Comparison of ENCODE assay signal across 8 cellular contexts in genomic region chr9:21994996-21995651, GRCh38. TPM values are rescaled to one million over a fixed set of nuclear protein-coding genes. Genes with fewer than 3 reads are reported as not detected.
A peak's percentile ranks its signal among the peaks of the same experiment; 100 is the strongest.
DNase-seq lines count a peak whose midpoint lies in the region; ATAC-seq, FAIRE-seq and TF ChIP-seq lines count a peak whose summit lies in the region.

No MANE protein-coding gene starts in this region.

- TF ChIP-seq CTCF in HFF-Myc (IDR thresholded peaks at IDR 0.05; ENCODE audit: low read depth, low read length, missing control alignments) (no peak), brain microvascular endothelial cell (IDR thresholded peaks at IDR 0.05; ENCODE audit: low read depth, low read length, missing control alignments) (peak; percentile 1)

- H3K27me3 Mint-ChIP-seq in T-helper 17 cell (peaks cover 9% of the 10 kb centered on the region), immature natural killer cell (ENCODE audit: low read depth in 3 of 3) (peaks cover 15 to 32% (median 18%) of the 10 kb centered on the region in 3 donors)

- H3K4me1 ChIP-seq in small intestine (ENCODE audit: control insufficient read depth in 2 of 2, insufficient read depth in 1 of 2, low read depth in 1 of 2, low read length in 1 of 2) = no peaks in the 10 kb centered on the region

- H3K4me1 Mint-ChIP-seq in T-helper 17 cell (peaks cover 15% of the 10 kb centered on the region), immature natural killer cell (peaks cover 23 to 30% of the 10 kb centered on the region in 2 donors)

- FAIRE-seq in GM12892 (lab: Jason Lieb, UNC) (peak; percentile 89), small intestine (lab: Jason Lieb, UNC) (no peak)

- H3K9me3 ChIP-seq in T-helper 17 cell (ENCODE audit: control insufficient read depth, low read length, poor library complexity, severe bottlenecking) (no peaks in the 10 kb centered on the region), small intestine (ENCODE audit: control insufficient read depth, low read depth) (no peaks in the 10 kb centered on the region)

- no peaks in the 10 kb centered on the region for H3K36me3 ChIP-seq in brain microvascular endothelial cell (replicated peaks)
- no peaks in the 10 kb centered on the region for H3K36me3 ChIP-seq in small intestine (ENCODE audit: control insufficient read depth in 2 of 2, insufficient read depth in 2 of 2, low read length in 2 of 2)

- H3K9me3 Mint-ChIP-seq in immature natural killer cell = peaks cover 0 to 2% (median 0%) of the 10 kb centered on the region in 6 donors

- in situ Hi-C loops in brain microvascular endothelial cell (cut with HindIII; ENCODE audit: low pct_ligation_motif_present, low sequenced_read_pairs) = no loop called here

- TF ChIP-seq POLR2A in GM12892 (IDR thresholded peaks at IDR 0.05; ENCODE audit: low read depth, low read length) = peak; percentile 69; the same call in 1 of the 2 replicates

- H3K27ac ChIP-seq in brain microvascular endothelial cell (peak overlapping the region; percentile 85), small intestine (ENCODE audit: low read depth in 1 of 2, low read length in 1 of 2) (peak overlapping the region; percentile 69 to 88)

- H3K4me3 ChIP-seq in HFF-Myc (replicated peaks; ENCODE audit: low read depth, low read length) (peak overlapping the region; percentile 93), brain microvascular endothelial cell (ENCODE audit: low read depth, low read length) (peak overlapping the region; percentile 94), small intestine (ENCODE audit: low read depth in 1 of 2, low read length in 2 of 2) (peak overlapping the region; percentile 42 to 82)

- H3K36me3 Mint-ChIP-seq in T-helper 17 cell (ENCODE audit: low read depth) = peaks cover 5% of the 10 kb centered on the region
- H3K36me3 Mint-ChIP-seq in immature natural killer cell = peaks cover 0 to 6% (median 3%) of the 10 kb centered on the region in 3 donors

- whole genome bisulfite sequencing in small intestine, 3 donors = 1% methylated on average over 43 to 56 of the region's 56 CpGs

- peak; percentile 80 for ATAC-seq in T-helper 17 cell

- H3K27ac Mint-ChIP-seq in T-helper 17 cell = peak overlapping the region; percentile 94
- H3K27ac Mint-ChIP-seq in immature natural killer cell = peak overlapping the region; percentile 86 to 96 (median 92)

- peak; percentile 68 for DNase-seq in GM12892 (ENCODE audit: insufficient read length)
- no peak for DNase-seq in HFF-Myc (ENCODE audit: extremely low read depth, low read depth)
- peak; percentile 77 for DNase-seq in NCI-H1048 (lab: John Stamatoyannopoulos, UW)
- DNase-seq in T-helper 17 cell = peak; percentile 64 to 68 (median 66)
- peak; percentile 64 for DNase-seq in brain microvascular endothelial cell
- DNase-seq in immature natural killer cell = peak; percentile 81 to 87 (median 83)
- peak; percentile 65 for DNase-seq in small intestine
- DNase-seq in COLO829 (ENCODE audit: low spot score) = no peak

- H3K4me3 Mint-ChIP-seq in T-helper 17 cell (peak overlapping the region; percentile 97), immature natural killer cell (peak overlapping the region; percentile 93 to 99 (median 96))

- no peaks in the 10 kb centered on the region for H3K27me3 ChIP-seq in brain microvascular endothelial cell (replicated peaks)
- peaks cover 0 to under 1% of the 10 kb centered on the region in 2 donors for H3K27me3 ChIP-seq in small intestine (ENCODE audit: control insufficient read depth in 2 of 2, insufficient read depth in 2 of 2, low read length in 2 of 2)

RNA-seq across cellular contexts. Expression of gene CDKN2B-AS1, which starts 0.5 kb away (rescaled TPM):
- polyA plus RNA-seq in GM12892 (2012; ENCODE audit: missing spikeins) = 0.49 TPM
- total RNA-seq in T-helper 17 cell = 1 to 10 TPM; 1.6 to 1.7 TPM
- under 1 TPM in 1 of 3 donors, not detected in 2; 0.55 TPM for polyA plus RNA-seq in immature natural killer cell
- 1 to 10 TPM; 1.3 to 8.7 (median 8.4) TPM for polyA plus RNA-seq in small intestine

RNA-seq across cellular contexts. Expression of gene CDKN2A, which starts 0.9 kb away (rescaled TPM):
- polyA plus RNA-seq in GM12892 (2012; ENCODE audit: missing spikeins) = 11.5 TPM
- 1 to 10 TPM; 4.9 to 5.7 TPM for total RNA-seq in T-helper 17 cell
- polyA plus RNA-seq in immature natural killer cell (1 to 10 TPM; 2.3 to 8.3 (median 2.6) TPM), small intestine (1 to 10 TPM in 1 of 3 donors, under 1 TPM in 1, not detected in 1; 0.30 to 2.7 TPM)

RNA-seq across cellular contexts. Expression of gene CDKN2B, which starts 14.0 kb away (rescaled TPM):
- 0.11 TPM for polyA plus RNA-seq in GM12892 (2012; ENCODE audit: missing spikeins)
- total RNA-seq in T-helper 17 cell = 1 to 10 TPM; 1.7 to 2.0 TPM
- polyA plus RNA-seq in immature natural killer cell (under 1 TPM in 2 of 3 donors, not detected in 1; 0.40 to 0.50 TPM), small intestine (10 to 100 TPM; 12.8 to 81.4 (median 72.7) TPM)

Comparison
In these comparisons a context has a peak if more than half of its experiments do, and no peak if none do; other contexts are left out.
1. DNase-seq: peak in GM12892 (single experiment), NCI-H1048 (single experiment), T-helper 17 cell (3 of 3), brain microvascular endothelial cell (single experiment), immature natural killer cell (3 of 3) and small intestine (single experiment); none in HFF-Myc (single experiment) and COLO829 (single experiment).
2. RNA of gene CDKN2B, which starts 14.0 kb away (polyA plus RNA-seq): 12.8 to 81.4 TPM in small intestine; 0.40 to 0.50 TPM in immature natural killer cell; every median in the first group is over 4 times any median in the second.
3. Peak in every context shown above with its lines, with median percentiles within 50 percentile points of each other: H3K4me3 ChIP-seq.